ENCODE assay signal across 8 cellular contexts in the genomic region with DNA sequence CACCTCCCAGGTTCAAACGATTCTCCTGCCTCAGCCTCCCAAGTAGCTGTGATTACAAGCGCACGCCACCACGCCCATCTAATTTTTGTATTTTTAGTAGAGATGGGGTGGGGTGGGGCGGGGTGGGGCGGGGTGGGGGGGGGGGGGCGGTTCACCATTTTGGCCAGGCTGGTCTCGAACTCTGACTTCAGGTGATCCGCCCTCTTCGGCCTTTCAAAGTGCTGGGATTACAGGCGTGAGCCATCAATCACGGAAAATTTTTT. TPM values are rescaled to one million over a fixed set of nuclear protein-coding genes. Genes with fewer than 3 reads are reported as not detected.
DNase-seq lines count a peak whose midpoint lies in the region; ATAC-seq and TF ChIP-seq lines count a peak whose summit lies in the region.

No MANE protein-coding gene starts in this region.

- H3K27ac Mint-ChIP-seq in activated naive CD4-positive, alpha-beta T cell treated with anti-CD3 and anti-CD28 coated beads for 36 hours = peak overlapping the region; percentile 97
- peak overlapping the region; percentile 100 for H3K27ac Mint-ChIP-seq in memory B cell

- no peaks in the 10 kb centered on the region for H3K27me3 ChIP-seq in mammary epithelial cell (ENCODE audit: insufficient read depth, low read length)

- H2AFZ ChIP-seq in mammary epithelial cell (ENCODE audit: low read depth, low read length) = no peak overlapping the region

- H4K20me1 ChIP-seq in mammary epithelial cell (ENCODE audit: insufficient read depth, low read length) = no peaks in the 10 kb centered on the region

- DNase-seq in activated naive CD4-positive, alpha-beta T cell treated with anti-CD3 and anti-CD28 coated beads for 36 hours = no peak
- no peak for DNase-seq in activated naive CD4-positive, alpha-beta T cell treated with Interleukin-2 at 50 U/mL for 16 hours
- no peak for DNase-seq in mammary epithelial cell
- DNase-seq in memory B cell (ENCODE audit: low spot score in 2 of 2) = no peak
- DNase-seq in amniotic stem cell (lab: John Stamatoyannopoulos, UW) = no peak
- no peak for DNase-seq in NCI-H345 (lab: John Stamatoyannopoulos, UW)

- 8% methylated on average over 4 of the region's 12 CpGs for WGBS in mammary epithelial cell (ENCODE audit: low coverage, missing lambda C conversion rate)
- 0% methylated on average over 12 of the region's 12 CpGs for WGBS in urinary bladder

- peaks cover 3% of the 10 kb centered on the region for H3K27me3 Mint-ChIP-seq in activated naive CD4-positive, alpha-beta T cell treated with anti-CD3 and anti-CD28 coated beads for 36 hours (ENCODE audit: low read depth)
- H3K27me3 Mint-ChIP-seq in memory B cell = no peaks in the 10 kb centered on the region

- in situ Hi-C loops in mammary epithelial cell (cut with MboI; ENCODE audit: low sequenced_read_pairs in 2 of 2) = no loop called here

- intact Hi-C loops in activated naive CD4-positive, alpha-beta T cell treated with anti-CD3 and anti-CD28 coated beads for 36 hours (cut with micrococcal nuclease) = loop anchor here (1.0 to 5.0 kb wide), 10 partner anchors 45 to 962 kb away; a partner anchor contains a TSS
- intact Hi-C loops in mammary epithelial cell (cut with micrococcal nuclease) = loop anchor here (1.0 to 5.0 kb wide), 4 partner anchors 11 to 248 kb away; a partner anchor contains a TSS

- no peak overlapping the region for H3K4me2 ChIP-seq in mammary epithelial cell (ENCODE audit: insufficient read depth, low read depth, low read length)

- H3K36me3 ChIP-seq in mammary epithelial cell (ENCODE audit: insufficient read depth, low read length) (peaks cover 5% of the 10 kb centered on the region), urinary bladder (ENCODE audit: insufficient read depth) (no peaks in the 10 kb centered on the region)

- peak overlapping the region; percentile 91 for H3K4me3 Mint-ChIP-seq in activated naive CD4-positive, alpha-beta T cell treated with anti-CD3 and anti-CD28 coated beads for 36 hours
- H3K4me3 Mint-ChIP-seq in memory B cell = peak overlapping the region; percentile 100

- CTCF ChIA-PET in activated naive CD4-positive, alpha-beta T cell treated with anti-CD3 and anti-CD28 coated beads for 36 hours (lab: Charles Lee) = interaction anchor here (0.7 to 5.4 kb wide), 3 partner anchors 66 to 81 kb away, joined by 3 to 34 read pairs (median 3); a partner anchor contains a TSS
- CTCF ChIA-PET in mammary epithelial cell (lab: Charles Lee; ENCODE audit: low non-redundant PET) = no interaction called here

- TF ChIP-seq CTCF in mammary epithelial cell (conservative IDR thresholded peaks at IDR 0.05 in 1 of 2, IDR thresholded peaks at IDR 0.05 in 1 of 2; ENCODE audit: extremely low read depth in 1 of 2, insufficient read depth in 1 of 2, low read depth in 1 of 2, low read length in 2 of 2) = no peak

- H3K4me3 ChIP-seq in mammary epithelial cell (replicated peaks in 1 of 3; ENCODE audit: insufficient read depth in 1 of 3, low read depth in 2 of 3, low read length in 3 of 3) (peak overlapping the region; percentile 41 to 96 (median 44)), urinary bladder (ENCODE audit: low read depth, low read length) (peak overlapping the region; percentile 29)

- H3K9me3 ChIP-seq in mammary epithelial cell (replicated peaks; ENCODE audit: insufficient read depth, low read length) = no peaks in the 10 kb centered on the region

- dilution Hi-C loops in mammary epithelial cell (cut with HindIII; ENCODE audit: low sequenced_read_pairs) = no loop called here

- H3K4me1 ChIP-seq in mammary epithelial cell (ENCODE audit: insufficient read depth, low read length) (peaks cover 21% of the 10 kb centered on the region), urinary bladder (ENCODE audit: insufficient read depth) (no peaks in the 10 kb centered on the region)

- no TSS peak for BruUV-seq in mammary epithelial cell (replicated peaks; lab: Mats Ljungman, UMichigan)

- H3K27ac ChIP-seq in mammary epithelial cell (ENCODE audit: insufficient read depth, low read depth, low read length) (peak overlapping the region; percentile 35), urinary bladder (ENCODE audit: low read depth) (no peak overlapping the region)

- no peaks in the 10 kb centered on the region for H3K9me3 Mint-ChIP-seq in activated naive CD4-positive, alpha-beta T cell treated with anti-CD3 and anti-CD28 coated beads for 36 hours
- no peaks in the 10 kb centered on the region for H3K9me3 Mint-ChIP-seq in memory B cell

- peaks cover 9% of the 10 kb centered on the region for H3K36me3 Mint-ChIP-seq in activated naive CD4-positive, alpha-beta T cell treated with anti-CD3 and anti-CD28 coated beads for 36 hours (ENCODE audit: low read depth)
- H3K36me3 Mint-ChIP-seq in memory B cell = peaks cover 6% of the 10 kb centered on the region

- ATAC-seq in memory B cell (ENCODE audit: low read depth) = peak; percentile 30
- no peak for ATAC-seq in GM18498 (IDR thresholded peaks at IDR 0.05; ENCODE audit: unreplicated experiment)

- peaks cover 43% of the 10 kb centered on the region for H3K79me2 ChIP-seq in mammary epithelial cell (ENCODE audit: insufficient read depth, low read length)

- peaks cover 22% of the 10 kb centered on the region for H3K4me1 Mint-ChIP-seq in activated naive CD4-positive, alpha-beta T cell treated with anti-CD3 and anti-CD28 coated beads for 36 hours (ENCODE audit: low read depth)
- H3K4me1 Mint-ChIP-seq in memory B cell = peaks cover 27% of the 10 kb centered on the region

- no peak overlapping the region for H3K9ac ChIP-seq in mammary epithelial cell (ENCODE audit: insufficient read depth, low read length)

RNA-seq across cellular contexts. Expression of a gene that starts 0.5 kb away (rescaled TPM):
- total RNA-seq in activated naive CD4-positive, alpha-beta T cell treated with anti-CD3 and anti-CD28 coated beads for 36 hours = 10 to 100 TPM; 40.8 to 41.9 TPM
- total RNA-seq in mammary epithelial cell (100 to 1,000 TPM; 156 to 242 TPM), urinary bladder (13.6 TPM)
- polyA plus RNA-seq in mammary epithelial cell (31.5 TPM), urinary bladder (37.3 TPM)
- 95.5 TPM for polyA minus RNA-seq in mammary epithelial cell

RNA-seq across cellular contexts. Expression of a gene that starts 54.0 kb away (rescaled TPM):
- total RNA-seq in activated naive CD4-positive, alpha-beta T cell treated with anti-CD3 and anti-CD28 coated beads for 36 hours = 10 to 100 TPM; 43.5 to 45.5 TPM
- 100 to 1,000 TPM in 1 of 2 donors, 10 to 100 TPM in 1; 57.7 to 105 TPM for total RNA-seq in mammary epithelial cell
- polyA plus RNA-seq in mammary epithelial cell = 172 TPM
- polyA minus RNA-seq in mammary epithelial cell = 70.4 TPM
- total RNA-seq in urinary bladder = 49.3 TPM
- 104 TPM for polyA plus RNA-seq in urinary bladder
